In genomic region chr15:74525946-74526345, GRCh38 we compare ENCODE assay signal across 14 cellular contexts. TPM values are rescaled to one million over a fixed set of nuclear protein-coding genes. Genes with fewer than 3 reads are reported as not detected.
A peak's percentile ranks its signal among the peaks of the same experiment; 100 is the strongest.
DNase-seq lines count a peak whose midpoint lies in the region; ATAC-seq and TF ChIP-seq lines count a peak whose summit lies in the region.
"Had no signal": no experiment of that assay in that cellular context is flagged by ENCODE, and none has a peak within 500 bp of the region (broad histone marks: within the 10 kb centered on the region; RNA-seq: fewer than 3 reads in every experiment).

No MANE protein-coding gene starts in this region.

- H3K4me3 Mint-ChIP-seq in HFFc6: no peak overlapping the region; the same call in 1 of the 2 replicates

- DNase-seq in A172 (ENCODE audit: low spot score) (peak; percentile 83), HFFc6 (peak; percentile 79), SW 1271 (lab: John Stamatoyannopoulos, UW) (peak; percentile 72 to 78), foreskin fibroblast (peak; percentile 52 to 78), activated T-cell treated with anti-CD3 and anti-CD28 coated beads for 4 hours (no peak), NCI-H1092 (lab: John Stamatoyannopoulos, UW) (no peak), NCI-H1048 (lab: John Stamatoyannopoulos, UW) (no peak)
- DNase-seq: DMS 273 treated with DMSO at 0.1 percent for 48 hours, midbrain, NCI-H187 treated with DMSO at 0.1 percent for 48 hours, NCI-H748 treated with DMSO at 0.1 percent for 48 hours, SIG-M5, thyroid gland had no signal

- H3K27ac Mint-ChIP-seq in HFFc6: peak overlapping the region; percentile 33; the same call in 1 of the 2 replicates

- ATAC-seq in GM18517 (IDR thresholded peaks at IDR 0.05; ENCODE audit: unreplicated experiment): no peak

- H3K4me3 ChIP-seq in foreskin fibroblast (ENCODE audit: low read depth in 1 of 2, low read length in 2 of 2): no peak overlapping the region
- H3K4me3 ChIP-seq: thyroid gland had no signal

- H3K36me3 Mint-ChIP-seq in HFFc6 (ENCODE audit: low read depth): no peaks in the 10 kb centered on the region

- peaks cover 47% of the 10 kb centered on the region for H3K4me1 Mint-ChIP-seq in HFFc6 (ENCODE audit: low read depth)

- no peak for TF ChIP-seq CTCF in HFFc6 (IDR thresholded peaks at IDR 0.05)
- no peak for TF ChIP-seq CTCF in foreskin fibroblast (IDR thresholded peaks at IDR 0.05; ENCODE audit: low read depth, low read length)

- no peaks in the 10 kb centered on the region for H3K9me3 Mint-ChIP-seq in HFFc6

- H3K27me3 Mint-ChIP-seq in HFFc6 (ENCODE audit: insufficient read depth): peaks cover 1% of the 10 kb centered on the region

RNA-seq across cellular contexts. Expression of gene ARID3B, which starts 15.1 kb away (rescaled TPM):
- total RNA-seq in A172 (2014; rRNA removed; shearing (Covaris generic)): 1.5 and 1.7 TPM in 2 replicates
- total RNA-seq in HFFc6 (2021; fragmentation: NEBNext Ultra II Directional; extraction: Animal tissue kit (Norgen Biotek cat#: 25700)): 1 to 10 TPM; 1.2 to 2.1 (median 1.6) TPM

Comparison
In these comparisons a context has a peak if more than half of its experiments do, and no peak if none do; other contexts are left out.
1. DNase-seq: peak in A172 (single experiment), HFFc6 (single experiment), SW 1271 (2 of 2) and foreskin fibroblast (2 of 2); none in activated T-cell treated with anti-CD3 and anti-CD28 coated beads for 4 hours (single experiment), NCI-H1092 (single experiment) and NCI-H1048 (single experiment).